Comparison of ENCODE assay signal across 40 cellular contexts in genomic region chr10:132763545-132763944, GRCh38. TPM values are rescaled to one million over a fixed set of nuclear protein-coding genes. Genes with fewer than 3 reads are reported as not detected.
"Had no signal": no experiment of that assay in that cellular context is flagged by ENCODE, and none has a peak within 500 bp of the region (broad histone marks: within the 10 kb centered on the region; RNA-seq: fewer than 3 reads in every experiment).

No MANE protein-coding gene starts in this region.

- H3K4me1 ChIP-seq: body of pancreas, breast epithelium, SJCRH30 had no signal

- H3K27ac ChIP-seq: body of pancreas, breast epithelium, SJCRH30, SK-N-MC, WERI-Rb-1 had no signal

- H3K36me3 Mint-ChIP-seq: activated CD8-positive, alpha-beta memory T cell treated with anti-CD3 and anti-CD28 coated beads, Interleukin-2, amount 10 ng/mL, durations not matched to agents 7 days and 5 days had no signal

- H3K36me3 ChIP-seq: breast epithelium, MG63, SJCRH30, WERI-Rb-1 had no signal

- FAIRE-seq: astrocyte had no signal

- H3K27me3 ChIP-seq: body of pancreas, breast epithelium, MG63, SJCRH30 had no signal

- H3K27ac Mint-ChIP-seq: activated CD4-positive, alpha-beta memory T cell treated with anti-CD3 and anti-CD28 coated beads, Interleukin-2, amount 10 ng/mL, durations not matched to agents 7 days and 5 days; activated CD8-positive, alpha-beta memory T cell treated with anti-CD3 and anti-CD28 coated beads, Interleukin-2, amount 10 ng/mL, durations not matched to agents 7 days and 5 days; activated naive CD8-positive, alpha-beta T cell treated with anti-CD3 and anti-CD28 coated beads for 36 hours had no signal

- H3K27me3 Mint-ChIP-seq: activated CD4-positive, alpha-beta memory T cell treated with anti-CD3 and anti-CD28 coated beads, Interleukin-2, amount 10 ng/mL, durations not matched to agents 7 days and 5 days; activated CD8-positive, alpha-beta memory T cell treated with anti-CD3 and anti-CD28 coated beads, Interleukin-2, amount 10 ng/mL, durations not matched to agents 7 days and 5 days; activated naive CD8-positive, alpha-beta T cell treated with anti-CD3 and anti-CD28 coated beads for 36 hours had no signal

- H3K9me3 Mint-ChIP-seq: activated naive CD8-positive, alpha-beta T cell treated with anti-CD3 and anti-CD28 coated beads for 36 hours had no signal

- H3K4me3 Mint-ChIP-seq: activated CD4-positive, alpha-beta memory T cell treated with anti-CD3 and anti-CD28 coated beads, Interleukin-2, amount 10 ng/mL, durations not matched to agents 7 days and 5 days; activated CD8-positive, alpha-beta memory T cell treated with anti-CD3 and anti-CD28 coated beads, Interleukin-2, amount 10 ng/mL, durations not matched to agents 7 days and 5 days; activated naive CD8-positive, alpha-beta T cell treated with anti-CD3 and anti-CD28 coated beads for 36 hours had no signal

- ATAC-seq: activated CD8-positive, alpha-beta memory T cell treated with anti-CD3 and anti-CD28 coated beads, Interleukin-2, amount 10 ng/mL, durations not matched to agents 7 days and 5 days; body of pancreas; Panc1 had no signal

- H3K4me1 Mint-ChIP-seq: activated CD4-positive, alpha-beta memory T cell treated with anti-CD3 and anti-CD28 coated beads, Interleukin-2, amount 10 ng/mL, durations not matched to agents 7 days and 5 days; activated CD8-positive, alpha-beta memory T cell treated with anti-CD3 and anti-CD28 coated beads, Interleukin-2, amount 10 ng/mL, durations not matched to agents 7 days and 5 days had no signal

- DNase-seq: activated CD4-positive, alpha-beta memory T cell treated with anti-CD3 and anti-CD28 coated beads, Interleukin-2, amount 10 ng/mL, durations not matched to agents 7 days and 5 days; activated CD4-positive, alpha-beta T cell treated with anti-CD3 and anti-CD28 coated beads for 1 hour; activated CD4-positive, alpha-beta T cell treated with anti-CD3 and anti-CD28 coated beads for 48 hours; activated CD4-positive, CD25-positive, alpha-beta regulatory T cell; activated CD8-positive, alpha-beta memory T cell treated with anti-CD3 and anti-CD28 coated beads for 24 hours; activated CD8-positive, alpha-beta memory T cell treated with anti-CD3 and anti-CD28 coated beads, Interleukin-2, amount 10 ng/mL, durations not matched to agents 7 days and 5 days; activated CD8-positive, alpha-beta memory T cell treated with anti-CD3 and anti-CD28 coated beads, Interleukin-2, amount 50 U/mL, for 48 hours; activated effector memory CD4-positive, alpha-beta T cell treated with anti-CD3 and anti-CD28 coated beads, Interleukin-2, amount 50 U/mL, for 16 hours; activated naive CD4-positive, alpha-beta T cell; activated naive CD4-positive, alpha-beta T cell treated with anti-CD3 and anti-CD28 coated beads, Interleukin-2, amount 50 U/mL, for 16 hours; activated naive CD8-positive, alpha-beta T cell treated with anti-CD3 and anti-CD28 coated beads for 36 hours; activated T-cell treated with anti-CD3 and anti-CD28 coated beads, Interleukin-2, amount 50 U/mL, for 48 hours; amygdala; body of pancreas; central memory CD4-positive, alpha-beta T cell; Kasumi-1; KG1; MG63; NCI-H1048; NCI-H1105 treated with DMSO at 0.1 percent for 48 hours; NCI-H1436; NCI-H1694; NCI-H1930; NCI-H2081 treated with DMSO at 0.1 percent for 48 hours; NCI-H226; NCI-H446 treated with DMSO at 0.1 percent for 48 hours; NCI-H524; NCI-H69; NCI-H82; SHP77; T1000; WERI-Rb-1 had no signal

- H3K4me3 ChIP-seq: body of pancreas, breast epithelium, MG63, SJCRH30, SK-N-MC had no signal

- H3K9me3 ChIP-seq: body of pancreas, breast epithelium, MG63, SJCRH30 had no signal

RNA-seq across cellular contexts. Expression of gene NKX6-2, which starts 22.4 kb away (rescaled TPM):
- total RNA-seq: activated CD4-positive, alpha-beta memory T cell treated with anti-CD3 and anti-CD28 coated beads, Interleukin-2, amount 10 ng/mL, durations not matched to agents 7 days and 5 days; activated CD8-positive, alpha-beta memory T cell treated with anti-CD3 and anti-CD28 coated beads, Interleukin-2, amount 10 ng/mL, durations not matched to agents 7 days and 5 days; activated naive CD8-positive, alpha-beta T cell treated with anti-CD3 and anti-CD28 coated beads for 36 hours; astrocyte; breast epithelium; RPMI7951; SJCRH30; T-helper 1 cell treated with Interleukin-12 subunit alpha and Interleukin-12 subunit beta and Interleukin-4 antibody, amounts not matched to agents 30 ng/mL and 1 ng/mL, for 36 hours; T-helper 2 cell treated with Interferon-gamma antibody and Interleukin-4, amounts not matched to agents 100 ng/mL and 5 ng/mL, for 36 hours had no signal
